Comparison of ENCODE assay signal across 8 cellular contexts in genomic region chr1:16173447-16174260, GRCh38. TPM values are rescaled to one million over a fixed set of nuclear protein-coding genes. Genes with fewer than 3 reads are reported as not detected.
DNase-seq lines count a peak whose midpoint lies in the region; ATAC-seq and TF ChIP-seq lines count a peak whose summit lies in the region.
"Had no signal": no experiment of that assay in that cellular context is flagged by ENCODE, and none has a peak within 500 bp of the region (broad histone marks: within the 10 kb centered on the region; RNA-seq: fewer than 3 reads in every experiment).

No MANE protein-coding gene starts in this region.

- H3K4me3 ChIP-seq in upper lobe of left lung, result no peak overlapping the region
- no peak overlapping the region for H3K4me3 ChIP-seq in CD8-positive, alpha-beta T cell (ENCODE audit: low read depth, low read length)

- 21 to 49% methylated on average over 2 to 12 of the region's 12 CpGs for WGBS in upper lobe of left lung, 2 donors

- peaks cover 38 to 51% (median 40%) of the 10 kb centered on the region in 4 donors for H3K4me1 ChIP-seq in upper lobe of left lung
- H3K4me1 ChIP-seq in CD8-positive, alpha-beta T cell (ENCODE audit: insufficient read depth, low read length), result peaks cover 9% of the 10 kb centered on the region

- peak in 1 of 4 donors; percentile 24 for TF ChIP-seq POLR2A in upper lobe of left lung (IDR thresholded peaks at IDR 0.05)

- no peak for TF ChIP-seq CTCF in upper lobe of left lung (IDR thresholded peaks at IDR 0.05)
- no peak for TF ChIP-seq CTCF in CD8-positive, alpha-beta T cell (IDR thresholded peaks at IDR 0.05)

- H3K9me3 Mint-ChIP-seq in CD8-positive, alpha-beta T cell, result no peaks in the 10 kb centered on the region
- H3K9me3 Mint-ChIP-seq: activated B cell treated with CpG ODN at 0.5 μM for 24 hours had no signal

- H3K27me3 ChIP-seq in upper lobe of left lung, result no peaks in the 10 kb centered on the region
- no peaks in the 10 kb centered on the region for H3K27me3 ChIP-seq in CD8-positive, alpha-beta T cell (ENCODE audit: insufficient read depth, low read length)

- ATAC-seq in upper lobe of left lung (ENCODE audit: low FRiP score in 2 of 2) (peak; percentile 61 to 63), GM18867 (IDR thresholded peaks at IDR 0.05; ENCODE audit: unreplicated experiment) (no peak)
- ATAC-seq in CD8-positive, alpha-beta T cell, result no peak

- no peak overlapping the region for H3K4me3 Mint-ChIP-seq in CD8-positive, alpha-beta T cell
- H3K4me3 Mint-ChIP-seq: activated B cell treated with CpG ODN at 0.5 μM for 24 hours had no signal

- H3K27ac ChIP-seq in upper lobe of left lung, result peak overlapping the region; percentile 54 to 74 (median 60)
- no peak overlapping the region for H3K27ac ChIP-seq in CD8-positive, alpha-beta T cell (ENCODE audit: low read depth, low read length)

- no peak overlapping the region for H3K27ac Mint-ChIP-seq in CD8-positive, alpha-beta T cell
- H3K27ac Mint-ChIP-seq: activated B cell treated with CpG ODN at 0.5 μM for 24 hours had no signal

- POLR2A ChIA-PET in CD8-positive, alpha-beta T cell (lab: Charles Lee), result no interaction called here

- H3K9me3 ChIP-seq in upper lobe of left lung, result no peaks in the 10 kb centered on the region
- no peaks in the 10 kb centered on the region for H3K9me3 ChIP-seq in CD8-positive, alpha-beta T cell (ENCODE audit: low read length)

- H3K4me1 Mint-ChIP-seq in CD8-positive, alpha-beta T cell (ENCODE audit: low read depth), result peaks cover 7% of the 10 kb centered on the region

- H3K27me3 Mint-ChIP-seq in CD8-positive, alpha-beta T cell (ENCODE audit: low read depth), result peaks cover 8% of the 10 kb centered on the region

- DNase-seq in HS-5 (ENCODE audit: low read depth), result peak; percentile 73
- peak; percentile 65 for DNase-seq in amniotic stem cell (lab: John Stamatoyannopoulos, UW)
- DNase-seq in kidney glomerular epithelial cell (lab: John Stamatoyannopoulos, UW), result peak; percentile 91
- DNase-seq in upper lobe of left lung, result peak; percentile 81 to 87
- DNase-seq in CD8-positive, alpha-beta T cell, result no peak
- DNase-seq in NCI-H1436 treated with DMSO at 0.1 percent for 48 hours (lab: John Stamatoyannopoulos, UW), result no peak
- DNase-seq: activated B cell treated with CpG ODN at 0.5 μM for 24 hours had no signal

- no peaks in the 10 kb centered on the region for H3K36me3 ChIP-seq in upper lobe of left lung
- no peaks in the 10 kb centered on the region for H3K36me3 ChIP-seq in CD8-positive, alpha-beta T cell (ENCODE audit: insufficient read depth, low read length)

- peak in 1 of 4 donors; percentile 11 for TF ChIP-seq EP300 in upper lobe of left lung (IDR thresholded peaks at IDR 0.05)

- H3K36me3 Mint-ChIP-seq in CD8-positive, alpha-beta T cell, result no peaks in the 10 kb centered on the region

- CTCF ChIA-PET in CD8-positive, alpha-beta T cell (lab: Charles Lee), result no interaction called here

- intact Hi-C loops in CD8-positive, alpha-beta T cell (cut with DNase I, micrococcal nuclease), result no loop called here

RNA-seq across cellular contexts. Expression of gene EPHA2, which starts 17.8 kb away (rescaled TPM):
- total RNA-seq in upper lobe of left lung, result 10 to 100 TPM; 21.0 to 66.3 (median 38.7) TPM
- total RNA-seq in CD8-positive, alpha-beta T cell, result not detected
- total RNA-seq: activated B cell treated with CpG ODN at 0.5 μM for 24 hours had no signal

RNA-seq across cellular contexts. Expression of gene ARHGEF19, which starts 38.8 kb away (rescaled TPM):
- total RNA-seq in upper lobe of left lung, result 10 to 100 TPM in 4 of 6 donors, 1 to 10 TPM in 2; 3.5 to 70.2 (median 12.6) TPM
- 1 to 10 TPM; 4.3 to 5.6 TPM for total RNA-seq in CD8-positive, alpha-beta T cell

Comparison
In these comparisons a context has a peak if more than half of its experiments do, and no peak if none do; other contexts are left out.
1. DNase-seq: peak in HS-5 (single experiment), amniotic stem cell (single experiment), kidney glomerular epithelial cell (single experiment) and upper lobe of left lung (2 of 2); none in CD8-positive, alpha-beta T cell (0 of 7) and NCI-H1436 treated with DMSO at 0.1 percent for 48 hours (single experiment).
2. ATAC-seq: peak in upper lobe of left lung (2 of 2); none in CD8-positive, alpha-beta T cell (single experiment) and GM18867 (single experiment).
3. RNA of gene EPHA2, which starts 17.8 kb away (total RNA-seq): 21.0 to 66.3 TPM in upper lobe of left lung; not detected in CD8-positive, alpha-beta T cell; every median in the first group is over 10 times any median in the second.